In genomic region chr19:48152552-48152951, GRCh38 we compare ENCODE assay signal across 8 cellular contexts. TPM values are rescaled to one million over a fixed set of nuclear protein-coding genes. Genes with fewer than 3 reads are reported as not detected.
A peak's percentile ranks its signal among the peaks of the same experiment; 100 is the strongest.
DNase-seq lines count a peak whose midpoint lies in the region; ATAC-seq and TF ChIP-seq lines count a peak whose summit lies in the region.

No MANE protein-coding gene starts in this region.

- H2AFZ ChIP-seq in IMR-90 (replicated peaks; ENCODE audit: low read length, poor library complexity) = no peak overlapping the region

- no peak overlapping the region for H2BK20ac ChIP-seq in IMR-90 (ENCODE audit: low read depth, low read length)

- ATAC-seq in IMR-90 (ENCODE audit: low read depth) = peak; percentile 95
- ATAC-seq in psoas muscle = peak; percentile 57 to 84 (median 73)
- no peak for ATAC-seq in HG03378 (IDR thresholded peaks at IDR 0.05; ENCODE audit: unreplicated experiment)
- no peak for ATAC-seq in HG02798 (IDR thresholded peaks at IDR 0.05; ENCODE audit: poor library complexity, unreplicated experiment)

- no peak overlapping the region for H4K91ac ChIP-seq in IMR-90 (ENCODE audit: insufficient read depth, low read depth, low read length)

- POLR2A ChIA-PET in IMR-90 (lab: Charles Lee; ENCODE audit: unreplicated experiment) = no interaction called here

- H3K18ac ChIP-seq in IMR-90 (ENCODE audit: low read depth, low read length) = no peak overlapping the region

- H3K4me2 ChIP-seq in IMR-90 (ENCODE audit: low read depth, low read length) = no peak overlapping the region

- no peak for TF ChIP-seq POLR2A in IMR-90 (IDR thresholded peaks at IDR 0.05; ENCODE audit: low read depth, low read length)

- intact Hi-C loops in IMR-90 (cut with micrococcal nuclease) = loop anchor here (1.0 kb wide), 2 partner anchors 45 to 189 kb away; no protein-coding TSS in a partner anchor
- intact Hi-C loops in psoas muscle (cut with DNase I) = loop anchor here (1.0 to 10.0 kb wide), 4 partner anchors 45 to 188 kb away; no protein-coding TSS in a partner anchor

- no peak overlapping the region for H3K14ac ChIP-seq in IMR-90 (replicated peaks; ENCODE audit: low read depth, low read length)

- no TSS peak for BruUV-seq in IMR-90 (replicated peaks; lab: Mats Ljungman, UMichigan)

- no peak overlapping the region for H3K9ac ChIP-seq in IMR-90 (ENCODE audit: low read depth, low read length)
- H3K9ac ChIP-seq in SK-N-MC (ENCODE audit: insufficient read length) = peak overlapping the region; percentile 42

- no peaks in the 10 kb centered on the region for H3K27me3 ChIP-seq in IMR-90 (ENCODE audit: control insufficient read depth, insufficient read depth, low read length)
- no peaks in the 10 kb centered on the region for H3K27me3 ChIP-seq in psoas muscle (ENCODE audit: insufficient read depth in 3 of 3, low read length in 2 of 3)

- H3K27ac ChIP-seq in IMR-90 (ENCODE audit: insufficient read depth, low read length) (no peak overlapping the region), SK-N-MC (peak overlapping the region; percentile 95), psoas muscle (no peak overlapping the region)

- H3K4me1 ChIP-seq in IMR-90 (ENCODE audit: control insufficient read depth, insufficient read depth, low read length) = no peaks in the 10 kb centered on the region
- no peaks in the 10 kb centered on the region for H3K4me1 ChIP-seq in psoas muscle

- no CpG with 5 or more reads among the region's 8 CpGs for WGBS in IMR-90 (ENCODE audit: extremely low coverage in 2 of 2, insufficient read length in 1 of 2), 2 experiments
- 30 to 39% (median 30%) methylated on average over 8 of the region's 8 CpGs for WGBS in psoas muscle, 3 donors

- CTCF ChIA-PET in IMR-90 (lab: Yijun Ruan, JAX) = interaction anchor here (0.6 to 1.4 kb wide), 6 partner anchors 28 to 191 kb away, joined by 3 to 8 read pairs (median 6); partner anchors contain the start of gene PLA2G4C

- no peaks in the 10 kb centered on the region; the same call in 1 of the 2 replicates for H4K20me1 ChIP-seq in IMR-90 (ENCODE audit: insufficient read depth, low read length)

- no peak overlapping the region for H2BK120ac ChIP-seq in IMR-90 (ENCODE audit: low read depth, low read length)

- H2AK9ac ChIP-seq in IMR-90 (replicated peaks; ENCODE audit: low read depth, low read length, poor library complexity) = no peak overlapping the region

- TF ChIP-seq CTCF in IMR-90 (conservative IDR thresholded peaks at IDR 0.05; ENCODE audit: low read depth, low read length) = peak; percentile 82
- peak; percentile 89 for TF ChIP-seq CTCF in psoas muscle (IDR thresholded peaks at IDR 0.05)

- no peaks in the 10 kb centered on the region for H3K9me3 ChIP-seq in IMR-90 (ENCODE audit: control insufficient read depth, insufficient read depth, low read length)
- no peaks in the 10 kb centered on the region for H3K9me3 ChIP-seq in SK-N-MC (ENCODE audit: low read depth, low read length)
- no peaks in the 10 kb centered on the region for H3K9me3 ChIP-seq in psoas muscle

- no peak overlapping the region for H3K56ac ChIP-seq in IMR-90 (ENCODE audit: extremely low read depth, insufficient read depth, low read length)

- dilution Hi-C loops in IMR-90 (cut with HindIII; ENCODE audit: low sequenced_read_pairs, unreplicated experiment) = no loop called here

- no peak overlapping the region for H4K5ac ChIP-seq in IMR-90 (ENCODE audit: low read depth, low read length)

- H4K8ac ChIP-seq in IMR-90 (ENCODE audit: low read depth in 2 of 2, low read length in 2 of 2) = no peak overlapping the region

- H3K4me3 ChIP-seq in IMR-90 (ENCODE audit: insufficient read depth, low read depth, low read length) (no peak overlapping the region), SK-N-MC (peak overlapping the region; percentile 50), psoas muscle (no peak overlapping the region)

- H3K9me1 ChIP-seq in IMR-90 (ENCODE audit: insufficient read depth, low read length) = no peaks in the 10 kb centered on the region

- H3K36me3 ChIP-seq in IMR-90 (ENCODE audit: control insufficient read depth, insufficient read depth, low read length) (peaks cover 4% of the 10 kb centered on the region; the same call in 1 of the 2 replicates), SK-N-MC (ENCODE audit: insufficient read depth, low read length) (peaks cover 57% of the 10 kb centered on the region), psoas muscle (ENCODE audit: insufficient read depth in 1 of 2, low read depth in 1 of 2) (no peaks in the 10 kb centered on the region)

- in situ Hi-C loops in IMR-90 (cut with MboI; ENCODE audit: low sequenced_read_pairs) = loop anchor here (10.0 kb wide), 1 partner anchor 188 kb away; no protein-coding TSS in a partner anchor

- H3K4ac ChIP-seq in IMR-90 (ENCODE audit: low read depth, low read length) = no peak overlapping the region

- no peak overlapping the region for H3K23ac ChIP-seq in IMR-90 (ENCODE audit: low read depth, low read length)

- no peaks in the 10 kb centered on the region; a peak in 1 of 4 replicates for H3K79me1 ChIP-seq in IMR-90 (ENCODE audit: low read depth in 1 of 2, low read length in 2 of 2)

- peak; percentile 79 for TF ChIP-seq RAD21 in IMR-90 (IDR thresholded peaks at IDR 0.05; ENCODE audit: low read length)

- H2BK15ac ChIP-seq in IMR-90 (ENCODE audit: low read depth, low read length) = no peak overlapping the region

- H2AK5ac ChIP-seq in IMR-90 (ENCODE audit: low read depth, low read length) = no peak overlapping the region

- no peak overlapping the region for H2BK5ac ChIP-seq in IMR-90 (ENCODE audit: low read depth, low read length, poor library complexity, severe bottlenecking)

- peak; percentile 71 for DNase-seq in D341Med (ENCODE audit: low spot score)
- peak; percentile 75 for DNase-seq in IMR-90
- peak; percentile 94 for DNase-seq in SK-N-MC (ENCODE audit: low read depth, low spot score)
- DNase-seq in activated naive CD4-positive, alpha-beta T cell treated with anti-CD3 and anti-CD28 coated beads, Interleukin-2, amount 50 U/mL, for 16 hours = peak; percentile 63
- DNase-seq in glomerular visceral epithelial cell (ENCODE audit: extremely low spot score) = peak; percentile 65
- DNase-seq in psoas muscle = peak; percentile 45 to 69

TF ChIP-seq in IMR-90, 13 proteins besides CTCF, POLR2A, EP300 and RAD21:
- TF ChIP-seq RCOR1 (IDR thresholded peaks at IDR 0.05; ENCODE audit: insufficient replicate concordance, low read length) = no peak
- TF ChIP-seq SMC3 (IDR thresholded peaks at IDR 0.05; ENCODE audit: low read depth, low read length) = peak; percentile 82
- peak; percentile 35; the same call in 1 of the 2 replicates for TF ChIP-seq NFE2L2 (IDR thresholded peaks at IDR 0.05; ENCODE audit: low read depth, low read length)

RNA-seq across cellular contexts. Expression of gene LIG1, which starts 17.6 kb away (rescaled TPM):
- total RNA-seq in IMR-90 (2012; rRNA removed) (24.9 and 30.8 TPM in 2 replicates), psoas muscle (1 to 10 TPM; 2.6 to 4.9 (median 3.1) TPM)
- polyA plus RNA-seq in IMR-90 (2012; rRNA removed) (33.5 and 34.0 TPM in 2 replicates), psoas muscle (1 to 10 TPM; 3.3 to 5.2 (median 3.4) TPM)
- polyA plus RNA-seq in IMR-90 (2012; cell fraction: cytosol; rRNA removed) = 18.0 and 18.4 TPM in 2 replicates
- polyA plus RNA-seq in IMR-90 (2012; cell fraction: nucleus; rRNA removed; ENCODE audit: low replicate concordance) = 60.4 and 99.1 TPM in 2 replicates

RNA-seq across cellular contexts. Expression of gene ZSWIM9, which starts 17.9 kb away (rescaled TPM):
- total RNA-seq in IMR-90 (2012; rRNA removed) (0.54 and 0.56 TPM in 2 replicates), psoas muscle (1 to 10 TPM; 4.3 to 8.0 (median 5.7) TPM)
- polyA plus RNA-seq in IMR-90 (2012; rRNA removed) (2.2 and 3.4 TPM in 2 replicates), psoas muscle (10 to 100 TPM in 1 of 3 donors, 1 to 10 TPM in 2; 3.0 to 10.5 (median 4.7) TPM)
- 2.6 and 2.8 TPM in 2 replicates for polyA plus RNA-seq in IMR-90 (2012; cell fraction: cytosol; rRNA removed)
- polyA plus RNA-seq in IMR-90 (2012; cell fraction: nucleus; rRNA removed; ENCODE audit: low replicate concordance) = 2.9 and 3.2 TPM in 2 replicates

RNA-seq across cellular contexts. Expression of gene PLA2G4C, which starts 41.9 kb away (rescaled TPM):
- 4.3 and 5.0 TPM in 2 replicates for total RNA-seq in IMR-90 (2012; rRNA removed)
- polyA plus RNA-seq in IMR-90 (2012; rRNA removed) = 5.7 and 6.5 TPM in 2 replicates
- polyA plus RNA-seq in IMR-90 (2012; cell fraction: cytosol; rRNA removed) = 4.2 and 6.1 TPM in 2 replicates
- polyA plus RNA-seq in IMR-90 (2012; cell fraction: nucleus; rRNA removed; ENCODE audit: low replicate concordance) = 15.0 and 23.0 TPM in 2 replicates
- total RNA-seq in psoas muscle = 100 to 1,000 TPM in 1 of 4 donors, 10 to 100 TPM in 3; 34.2 to 114 (median 70.8) TPM
- polyA plus RNA-seq in psoas muscle = 10 to 100 TPM; 11.8 to 23.9 (median 21.9) TPM

Comparison
In these comparisons a context has a peak if more than half of its experiments do, and no peak if none do; other contexts are left out.
1. ATAC-seq: peak in IMR-90 (single experiment) and psoas muscle (4 of 4); none in HG03378 (single experiment) and HG02798 (single experiment).
2. Peak in every context shown above with its lines, with median percentiles within 50 percentile points of each other: DNase-seq.